Comparison of ENCODE assay signal across 1 cellular context in the genomic region with DNA sequence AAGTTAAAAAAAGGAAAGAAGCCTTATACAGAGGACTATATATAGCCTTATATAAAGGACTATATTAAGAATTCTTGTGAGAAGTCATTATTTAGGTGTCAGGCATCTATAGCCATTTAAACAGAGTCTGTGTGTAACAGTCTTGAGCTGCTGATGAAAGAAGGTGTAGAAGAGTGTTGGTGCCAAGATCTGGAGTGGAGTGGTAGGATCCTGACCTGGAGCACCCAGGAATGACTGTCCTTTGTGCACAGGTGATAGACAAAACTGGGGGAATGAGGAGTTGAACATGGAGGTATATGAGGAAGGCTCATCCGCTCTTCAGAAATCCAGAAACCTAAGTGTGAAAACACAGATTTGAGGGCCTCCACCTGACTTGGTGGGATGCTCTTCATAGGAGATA.
TF ChIP-seq lines count a peak whose summit lies in the region.

No MANE protein-coding gene starts in this region.

TF ChIP-seq in GM23338, 12 proteins besides CTCF, POLR2A, EP300 and RAD21 (continued from another document):
- TF ChIP-seq, protein P1, sequence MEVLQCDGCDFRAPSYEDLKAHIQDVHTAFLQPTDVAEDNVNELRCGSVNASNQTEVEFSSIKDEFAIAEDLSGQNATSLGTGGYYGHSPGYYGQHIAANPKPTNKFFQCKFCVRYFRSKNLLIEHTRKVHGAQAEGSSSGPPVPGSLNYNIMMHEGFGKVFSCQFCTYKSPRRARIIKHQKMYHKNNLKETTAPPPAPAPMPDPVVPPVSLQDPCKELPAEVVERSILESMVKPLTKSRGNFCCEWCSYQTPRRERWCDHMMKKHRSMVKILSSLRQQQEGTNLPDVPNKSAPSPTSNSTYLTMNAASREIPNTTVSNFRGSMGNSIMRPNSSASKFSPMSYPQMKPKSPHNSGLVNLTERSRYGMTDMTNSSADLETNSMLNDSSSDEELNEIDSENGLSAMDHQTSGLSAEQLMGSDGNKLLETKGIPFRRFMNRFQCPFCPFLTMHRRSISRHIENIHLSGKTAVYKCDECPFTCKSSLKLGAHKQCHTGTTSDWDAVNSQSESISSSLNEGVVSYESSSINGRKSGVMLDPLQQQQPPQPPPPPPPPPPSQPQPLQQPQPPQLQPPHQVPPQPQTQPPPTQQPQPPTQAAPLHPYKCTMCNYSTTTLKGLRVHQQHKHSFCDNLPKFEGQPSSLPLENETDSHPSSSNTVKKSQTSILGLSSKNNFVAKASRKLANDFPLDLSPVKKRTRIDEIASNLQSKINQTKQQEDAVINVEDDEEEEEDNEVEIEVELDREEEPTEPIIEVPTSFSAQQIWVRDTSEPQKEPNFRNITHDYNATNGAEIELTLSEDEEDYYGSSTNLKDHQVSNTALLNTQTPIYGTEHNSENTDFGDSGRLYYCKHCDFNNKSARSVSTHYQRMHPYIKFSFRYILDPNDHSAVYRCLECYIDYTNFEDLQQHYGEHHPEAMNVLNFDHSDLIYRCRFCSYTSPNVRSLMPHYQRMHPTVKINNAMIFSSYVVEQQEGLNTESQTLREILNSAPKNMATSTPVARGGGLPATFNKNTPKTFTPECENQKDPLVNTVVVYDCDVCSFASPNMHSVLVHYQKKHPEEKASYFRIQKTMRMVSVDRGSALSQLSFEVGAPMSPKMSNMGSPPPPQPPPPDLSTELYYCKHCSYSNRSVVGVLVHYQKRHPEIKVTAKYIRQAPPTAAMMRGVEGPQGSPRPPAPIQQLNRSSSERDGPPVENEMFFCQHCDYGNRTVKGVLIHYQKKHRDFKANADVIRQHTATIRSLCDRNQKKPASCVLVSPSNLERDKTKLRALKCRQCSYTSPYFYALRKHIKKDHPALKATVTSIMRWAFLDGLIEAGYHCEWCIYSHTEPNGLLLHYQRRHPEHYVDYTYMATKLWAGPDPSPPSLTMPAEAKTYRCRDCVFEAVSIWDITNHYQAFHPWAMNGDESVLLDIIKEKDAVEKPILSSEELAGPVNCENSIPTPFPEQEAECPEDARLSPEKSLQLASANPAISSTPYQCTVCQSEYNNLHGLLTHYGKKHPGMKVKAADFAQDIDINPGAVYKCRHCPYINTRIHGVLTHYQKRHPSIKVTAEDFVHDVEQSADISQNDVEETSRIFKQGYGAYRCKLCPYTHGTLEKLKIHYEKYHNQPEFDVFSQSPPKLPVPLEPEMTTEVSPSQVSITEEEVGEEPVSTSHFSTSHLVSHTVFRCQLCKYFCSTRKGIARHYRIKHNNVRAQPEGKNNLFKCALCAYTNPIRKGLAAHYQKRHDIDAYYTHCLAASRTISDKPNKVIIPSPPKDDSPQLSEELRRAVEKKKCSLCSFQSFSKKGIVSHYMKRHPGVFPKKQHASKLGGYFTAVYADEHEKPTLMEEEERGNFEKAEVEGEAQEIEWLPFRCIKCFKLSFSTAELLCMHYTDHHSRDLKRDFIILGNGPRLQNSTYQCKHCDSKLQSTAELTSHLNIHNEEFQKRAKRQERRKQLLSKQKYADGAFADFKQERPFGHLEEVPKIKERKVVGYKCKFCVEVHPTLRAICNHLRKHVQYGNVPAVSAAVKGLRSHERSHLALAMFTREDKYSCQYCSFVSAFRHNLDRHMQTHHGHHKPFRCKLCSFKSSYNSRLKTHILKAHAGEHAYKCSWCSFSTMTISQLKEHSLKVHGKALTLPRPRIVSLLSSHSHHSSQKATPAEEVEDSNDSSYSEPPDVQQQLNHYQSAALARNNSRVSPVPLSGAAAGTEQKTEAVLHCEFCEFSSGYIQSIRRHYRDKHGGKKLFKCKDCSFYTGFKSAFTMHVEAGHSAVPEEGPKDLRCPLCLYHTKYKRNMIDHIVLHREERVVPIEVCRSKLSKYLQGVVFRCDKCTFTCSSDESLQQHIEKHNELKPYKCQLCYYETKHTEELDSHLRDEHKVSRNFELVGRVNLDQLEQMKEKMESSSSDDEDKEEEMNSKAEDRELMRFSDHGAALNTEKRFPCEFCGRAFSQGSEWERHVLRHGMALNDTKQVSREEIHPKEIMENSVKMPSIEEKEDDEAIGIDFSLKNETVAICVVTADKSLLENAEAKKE (CRISPR knock-in tag; IDR thresholded peaks at IDR 0.05) = no peak
- TF ChIP-seq POLR2AphosphoS5 (IDR thresholded peaks at IDR 0.05; ENCODE audit: low read depth) (no peak), EZH2phosphoT487 (IDR thresholded peaks at IDR 0.05; ENCODE audit: unreplicated experiment) (no peak), CREB1 (CRISPR knock-in tag; IDR thresholded peaks at IDR 0.05; ENCODE audit: low read depth) (no peak)
- TF ChIP-seq, protein P2, sequence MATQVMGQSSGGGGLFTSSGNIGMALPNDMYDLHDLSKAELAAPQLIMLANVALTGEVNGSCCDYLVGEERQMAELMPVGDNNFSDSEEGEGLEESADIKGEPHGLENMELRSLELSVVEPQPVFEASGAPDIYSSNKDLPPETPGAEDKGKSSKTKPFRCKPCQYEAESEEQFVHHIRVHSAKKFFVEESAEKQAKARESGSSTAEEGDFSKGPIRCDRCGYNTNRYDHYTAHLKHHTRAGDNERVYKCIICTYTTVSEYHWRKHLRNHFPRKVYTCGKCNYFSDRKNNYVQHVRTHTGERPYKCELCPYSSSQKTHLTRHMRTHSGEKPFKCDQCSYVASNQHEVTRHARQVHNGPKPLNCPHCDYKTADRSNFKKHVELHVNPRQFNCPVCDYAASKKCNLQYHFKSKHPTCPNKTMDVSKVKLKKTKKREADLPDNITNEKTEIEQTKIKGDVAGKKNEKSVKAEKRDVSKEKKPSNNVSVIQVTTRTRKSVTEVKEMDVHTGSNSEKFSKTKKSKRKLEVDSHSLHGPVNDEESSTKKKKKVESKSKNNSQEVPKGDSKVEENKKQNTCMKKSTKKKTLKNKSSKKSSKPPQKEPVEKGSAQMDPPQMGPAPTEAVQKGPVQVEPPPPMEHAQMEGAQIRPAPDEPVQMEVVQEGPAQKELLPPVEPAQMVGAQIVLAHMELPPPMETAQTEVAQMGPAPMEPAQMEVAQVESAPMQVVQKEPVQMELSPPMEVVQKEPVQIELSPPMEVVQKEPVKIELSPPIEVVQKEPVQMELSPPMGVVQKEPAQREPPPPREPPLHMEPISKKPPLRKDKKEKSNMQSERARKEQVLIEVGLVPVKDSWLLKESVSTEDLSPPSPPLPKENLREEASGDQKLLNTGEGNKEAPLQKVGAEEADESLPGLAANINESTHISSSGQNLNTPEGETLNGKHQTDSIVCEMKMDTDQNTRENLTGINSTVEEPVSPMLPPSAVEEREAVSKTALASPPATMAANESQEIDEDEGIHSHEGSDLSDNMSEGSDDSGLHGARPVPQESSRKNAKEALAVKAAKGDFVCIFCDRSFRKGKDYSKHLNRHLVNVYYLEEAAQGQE (IDR thresholded peaks at IDR 0.05; ENCODE audit: unreplicated experiment) = no peak
TF ChIP-seq in GM23338: peak in this region for 0.
